In genomic region chr21:35478096-35479080, GRCh38 we compare ENCODE assay signal across 18 cellular contexts.
DNase-seq lines count a peak whose midpoint lies in the region; ATAC-seq and TF ChIP-seq lines count a peak whose summit lies in the region.
"Had no signal": no experiment of that assay in that cellular context is flagged by ENCODE, and none has a peak within 500 bp of the region (broad histone marks: within the 10 kb centered on the region; RNA-seq: fewer than 3 reads in every experiment).

No MANE protein-coding gene starts in this region.

- no peaks in the 10 kb centered on the region for H3K4me1 ChIP-seq in upper lobe of right lung

- peak overlapping the region; percentile 4 for H3K27ac Mint-ChIP-seq in activated naive CD8-positive, alpha-beta T cell treated with anti-CD3 and anti-CD28 coated beads for 36 hours
- no peak overlapping the region for H3K27ac Mint-ChIP-seq in activated naive CD8-positive, alpha-beta T cell treated with anti-CD3 and anti-CD28 coated beads, Interleukin-2, amount 50 U/mL, for 24 hours
- no peak overlapping the region for H3K27ac Mint-ChIP-seq in nephron progenitor cell
- no peak overlapping the region for H3K27ac Mint-ChIP-seq in activated T-helper 2 cell treated with anti-CD3 and anti-CD28 coated beads, Interferon-gamma antibody, Interleukin-2, Interleukin-4, amounts not matched to agents 10 μg/mL and 5 μg/mL and 100 μg/mL, durations not matched to agents 14 hours and 24 hours and 36 hours
- H3K27ac Mint-ChIP-seq: activated naive CD4-positive, alpha-beta T cell treated with anti-CD3 and anti-CD28 coated beads, Interleukin-2, amount 50 U/mL, for 24 hours had no signal

- ATAC-seq in activated naive CD8-positive, alpha-beta T cell treated with anti-CD3 and anti-CD28 coated beads, Interleukin-2, amount 50 U/mL, for 24 hours, result no peak
- ATAC-seq in upper lobe of right lung, result peak; percentile 74
- ATAC-seq: HCT116, left lobe of liver, Right ventricle myocardium inferior had no signal

- no peak for DNase-seq in activated naive CD8-positive, alpha-beta T cell treated with anti-CD3 and anti-CD28 coated beads for 36 hours
- DNase-seq in activated naive CD8-positive, alpha-beta T cell treated with anti-CD3 and anti-CD28 coated beads, Interleukin-2, amount 50 U/mL, for 24 hours, result no peak
- DNase-seq in OCI-M1 (lab: John Stamatoyannopoulos, UW) (peak; percentile 66), fibroblast of the aortic adventitia (ENCODE audit: low read depth) (peak; percentile 76), upper lobe of right lung (no peak), NCI-H1105 treated with DMSO at 0.1 percent for 48 hours (lab: John Stamatoyannopoulos, UW) (no peak), nephron progenitor cell (no peak)
- DNase-seq in activated T-helper 2 cell treated with anti-CD3 and anti-CD28 coated beads, Interferon-gamma antibody, Interleukin-2, Interleukin-4, amounts not matched to agents 10 μg/mL and 5 μg/mL and 100 μg/mL, durations not matched to agents 14 hours and 24 hours and 36 hours (ENCODE audit: low spot score), result no peak
- DNase-seq: cerebellar nuclear complex, NCI-H1694 treated with DMSO at 0.1 percent for 48 hours, NCI-H748 treated with DMSO at 0.1 percent for 48 hours had no signal

- peaks cover 23% of the 10 kb centered on the region for H3K4me1 Mint-ChIP-seq in activated naive CD8-positive, alpha-beta T cell treated with anti-CD3 and anti-CD28 coated beads for 36 hours
- H3K4me1 Mint-ChIP-seq in activated naive CD8-positive, alpha-beta T cell treated with anti-CD3 and anti-CD28 coated beads, Interleukin-2, amount 50 U/mL, for 24 hours, result peaks cover 39% of the 10 kb centered on the region
- peaks cover 5% of the 10 kb centered on the region for H3K4me1 Mint-ChIP-seq in nephron progenitor cell
- H3K4me1 Mint-ChIP-seq in activated T-helper 2 cell treated with anti-CD3 and anti-CD28 coated beads, Interferon-gamma antibody, Interleukin-2, Interleukin-4, amounts not matched to agents 10 μg/mL and 5 μg/mL and 100 μg/mL, durations not matched to agents 14 hours and 24 hours and 36 hours (ENCODE audit: low read depth), result peaks cover 28% of the 10 kb centered on the region

- intact Hi-C loops in upper lobe of right lung (cut with DNase I), result no loop called here
- intact Hi-C loops in activated T-helper 2 cell treated with anti-CD3 and anti-CD28 coated beads, Interferon-gamma antibody, Interleukin-2, Interleukin-4, amounts not matched to agents 10 μg/mL and 5 μg/mL and 100 μg/mL, durations not matched to agents 14 hours and 24 hours and 36 hours (cut with micrococcal nuclease), result no loop called here

- no peaks in the 10 kb centered on the region for H3K36me3 ChIP-seq in upper lobe of right lung
- H3K36me3 ChIP-seq: neutrophil had no signal

- no peaks in the 10 kb centered on the region for H3K27me3 ChIP-seq in upper lobe of right lung
- H3K27me3 ChIP-seq: neutrophil had no signal

- H3K36me3 Mint-ChIP-seq in activated naive CD8-positive, alpha-beta T cell treated with anti-CD3 and anti-CD28 coated beads for 36 hours, result peaks cover 12% of the 10 kb centered on the region
- H3K36me3 Mint-ChIP-seq in activated naive CD8-positive, alpha-beta T cell treated with anti-CD3 and anti-CD28 coated beads, Interleukin-2, amount 50 U/mL, for 24 hours (ENCODE audit: low read depth), result peaks cover 1% of the 10 kb centered on the region
- no peaks in the 10 kb centered on the region for H3K36me3 Mint-ChIP-seq in nephron progenitor cell (ENCODE audit: low read depth)
- H3K36me3 Mint-ChIP-seq in activated T-helper 2 cell treated with anti-CD3 and anti-CD28 coated beads, Interferon-gamma antibody, Interleukin-2, Interleukin-4, amounts not matched to agents 10 μg/mL and 5 μg/mL and 100 μg/mL, durations not matched to agents 14 hours and 24 hours and 36 hours (ENCODE audit: low read depth), result peaks cover 3% of the 10 kb centered on the region

- H3K9me3 ChIP-seq in upper lobe of right lung, result no peaks in the 10 kb centered on the region
- H3K9me3 ChIP-seq: neutrophil had no signal

- H3K27ac ChIP-seq in upper lobe of right lung, result peak overlapping the region; percentile 26
- H3K27ac ChIP-seq: KMS-11, neutrophil, VCaP had no signal

- H3K27me3 Mint-ChIP-seq in activated naive CD8-positive, alpha-beta T cell treated with anti-CD3 and anti-CD28 coated beads for 36 hours, result no peaks in the 10 kb centered on the region
- peaks cover 3% of the 10 kb centered on the region for H3K27me3 Mint-ChIP-seq in activated naive CD8-positive, alpha-beta T cell treated with anti-CD3 and anti-CD28 coated beads, Interleukin-2, amount 50 U/mL, for 24 hours
- H3K27me3 Mint-ChIP-seq in nephron progenitor cell (ENCODE audit: low read depth, poor library complexity), result peaks cover 9% of the 10 kb centered on the region
- H3K27me3 Mint-ChIP-seq in activated T-helper 2 cell treated with anti-CD3 and anti-CD28 coated beads, Interferon-gamma antibody, Interleukin-2, Interleukin-4, amounts not matched to agents 10 μg/mL and 5 μg/mL and 100 μg/mL, durations not matched to agents 14 hours and 24 hours and 36 hours (ENCODE audit: low read depth), result peaks cover 3% of the 10 kb centered on the region
- H3K27me3 Mint-ChIP-seq: activated naive CD4-positive, alpha-beta T cell treated with anti-CD3 and anti-CD28 coated beads, Interleukin-2, amount 50 U/mL, for 24 hours had no signal

- H3K4me3 Mint-ChIP-seq in activated naive CD8-positive, alpha-beta T cell treated with anti-CD3 and anti-CD28 coated beads for 36 hours, result no peak overlapping the region
- H3K4me3 Mint-ChIP-seq in activated naive CD8-positive, alpha-beta T cell treated with anti-CD3 and anti-CD28 coated beads, Interleukin-2, amount 50 U/mL, for 24 hours, result no peak overlapping the region
- H3K4me3 Mint-ChIP-seq in nephron progenitor cell, result no peak overlapping the region
- no peak overlapping the region for H3K4me3 Mint-ChIP-seq in activated T-helper 2 cell treated with anti-CD3 and anti-CD28 coated beads, Interferon-gamma antibody, Interleukin-2, Interleukin-4, amounts not matched to agents 10 μg/mL and 5 μg/mL and 100 μg/mL, durations not matched to agents 14 hours and 24 hours and 36 hours (ENCODE audit: low read depth)
- H3K4me3 Mint-ChIP-seq: activated naive CD4-positive, alpha-beta T cell treated with anti-CD3 and anti-CD28 coated beads, Interleukin-2, amount 50 U/mL, for 24 hours had no signal

- TF ChIP-seq CTCF in fibroblast of the aortic adventitia (IDR thresholded peaks at IDR 0.05; ENCODE audit: insufficient read depth, low read length), result no peak
- no peak for TF ChIP-seq CTCF in upper lobe of right lung (IDR thresholded peaks at IDR 0.05)
- no peak for TF ChIP-seq CTCF in nephron progenitor cell (IDR thresholded peaks at IDR 0.05)

- H3K4me3 ChIP-seq in fibroblast of the aortic adventitia (ENCODE audit: low read depth, low read length), result no peak overlapping the region
- H3K4me3 ChIP-seq in upper lobe of right lung, result no peak overlapping the region

- H3K9me3 Mint-ChIP-seq in activated naive CD8-positive, alpha-beta T cell treated with anti-CD3 and anti-CD28 coated beads for 36 hours, result peaks cover 8% of the 10 kb centered on the region
- H3K9me3 Mint-ChIP-seq in activated naive CD8-positive, alpha-beta T cell treated with anti-CD3 and anti-CD28 coated beads, Interleukin-2, amount 50 U/mL, for 24 hours, result peaks cover 19% of the 10 kb centered on the region
- H3K9me3 Mint-ChIP-seq in nephron progenitor cell, result peaks cover 19% of the 10 kb centered on the region
- peaks cover 17% of the 10 kb centered on the region for H3K9me3 Mint-ChIP-seq in activated T-helper 2 cell treated with anti-CD3 and anti-CD28 coated beads, Interferon-gamma antibody, Interleukin-2, Interleukin-4, amounts not matched to agents 10 μg/mL and 5 μg/mL and 100 μg/mL, durations not matched to agents 14 hours and 24 hours and 36 hours

Comparison
In these comparisons a context has a peak if more than half of its experiments do, and no peak if none do; other contexts are left out.
1. DNase-seq: peak in OCI-M1 (single experiment) and fibroblast of the aortic adventitia (single experiment); none in activated naive CD8-positive, alpha-beta T cell treated with anti-CD3 and anti-CD28 coated beads for 36 hours (single experiment), activated naive CD8-positive, alpha-beta T cell treated with anti-CD3 and anti-CD28 coated beads, Interleukin-2, amount 50 U/mL, for 24 hours (single experiment), upper lobe of right lung (single experiment), NCI-H1105 treated with DMSO at 0.1 percent for 48 hours (single experiment), nephron progenitor cell (single experiment) and activated T-helper 2 cell treated with anti-CD3 and anti-CD28 coated beads, Interferon-gamma antibody, Interleukin-2, Interleukin-4, amounts not matched to agents 10 μg/mL and 5 μg/mL and 100 μg/mL, durations not matched to agents 14 hours and 24 hours and 36 hours (single experiment).